8 cellular contexts compared by ENCODE assay signal in the genomic region with DNA sequence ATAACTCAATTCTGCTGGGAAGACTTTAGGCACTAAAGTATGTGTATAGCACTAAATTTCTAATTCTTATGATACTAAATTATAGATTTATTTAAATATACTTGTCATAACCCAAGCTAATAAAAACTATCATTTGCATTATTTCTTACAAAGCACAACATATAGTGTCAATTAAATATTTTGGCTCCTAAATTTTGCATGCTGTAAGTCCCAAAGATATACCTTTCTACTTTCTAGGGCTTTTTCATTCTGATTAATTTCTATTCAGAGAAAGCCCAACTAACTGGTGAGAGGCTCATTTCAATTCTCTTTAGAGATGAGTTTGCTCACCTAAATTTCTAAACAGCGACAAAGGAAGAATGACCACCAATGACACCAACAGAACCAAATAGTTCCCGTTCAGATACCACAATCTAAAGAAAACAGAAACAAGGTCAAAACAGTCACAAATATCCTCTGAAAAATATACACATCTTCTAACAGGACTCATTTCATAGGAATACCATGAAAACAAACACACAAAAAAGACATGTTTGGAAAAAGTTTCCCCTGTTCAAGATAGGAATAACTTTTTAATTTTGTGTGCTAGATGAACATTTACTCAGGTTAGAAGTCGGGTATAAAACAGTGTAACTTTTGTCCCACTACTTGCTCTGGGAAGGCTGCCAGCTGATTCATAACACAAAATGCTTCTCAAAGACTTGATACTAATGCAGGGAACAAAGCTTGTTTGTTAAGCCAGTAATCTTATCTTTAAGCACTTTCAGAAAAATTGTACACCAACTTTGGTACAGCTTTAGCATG. TPM values are rescaled to one million over a fixed set of nuclear protein-coding genes. Genes with fewer than 3 reads are reported as not detected.
DNase-seq lines count a peak whose midpoint lies in the region; ATAC-seq and TF ChIP-seq lines count a peak whose summit lies in the region.

No MANE protein-coding gene starts in this region.

- WGBS in lower leg skin, 2 donors: 27 to 44% methylated on average over 3 of the region's 3 CpGs

- H3K27me3 ChIP-seq in GM23338 (ENCODE audit: insufficient read depth) (no peaks in the 10 kb centered on the region), gastrocnemius medialis (no peaks in the 10 kb centered on the region), BE2C (no peaks in the 10 kb centered on the region)

- H3K27me3 Mint-ChIP-seq in GM23338 (ENCODE audit: insufficient read depth, low read depth, poor library complexity): peaks cover 3% of the 10 kb centered on the region
- H3K27me3 Mint-ChIP-seq in WTC11 (ENCODE audit: low read depth): no peaks in the 10 kb centered on the region

- H3F3A ChIP-seq in GM23338 (replicated peaks; ENCODE audit: low read depth): peaks cover 84% of the 10 kb centered on the region

- peaks cover 98% of the 10 kb centered on the region for H3K36me3 Mint-ChIP-seq in GM23338 (ENCODE audit: low read depth)
- peaks cover 95% of the 10 kb centered on the region for H3K36me3 Mint-ChIP-seq in WTC11

- no peak overlapping the region for H2AFZ ChIP-seq in GM23338

- no peak overlapping the region for H3K4me2 ChIP-seq in GM23338

- DNase-seq in GM23338 (ENCODE audit: low spot score) (no peak), WTC11 (ENCODE audit: low spot score) (no peak), glomerular visceral epithelial cell (ENCODE audit: extremely low spot score) (peak; percentile 54), gastrocnemius medialis (peak; percentile 35 to 38), lower leg skin (ENCODE audit: low spot score in 2 of 2) (no peak), BE2C (no peak), DMS 273 treated with DMSO at 0.1 percent for 48 hours (lab: John Stamatoyannopoulos, UW) (no peak)

- TF ChIP-seq POLR2A in gastrocnemius medialis (IDR thresholded peaks at IDR 0.05) (no peak), lower leg skin (IDR thresholded peaks at IDR 0.05) (no peak)

- H3K4me1 Mint-ChIP-seq in GM23338 (peaks cover 37% of the 10 kb centered on the region), WTC11 (peaks cover 59% of the 10 kb centered on the region)

- peaks cover 75% of the 10 kb centered on the region for H4K20me1 ChIP-seq in GM23338 (replicated peaks; ENCODE audit: insufficient read depth)

- peaks cover 52% of the 10 kb centered on the region for H3K79me2 ChIP-seq in GM23338 (replicated peaks; ENCODE audit: insufficient read depth)

- TF ChIP-seq CTCF in GM23338 (conservative IDR thresholded peaks at IDR 0.05; ENCODE audit: low read depth in 2 of 2) (no peak), WTC11 (IDR thresholded peaks at IDR 0.05) (no peak), gastrocnemius medialis (IDR thresholded peaks at IDR 0.05 in 4 of 5, conservative IDR thresholded peaks at IDR 0.05 in 1 of 5) (no peak), lower leg skin (IDR thresholded peaks at IDR 0.05) (no peak), BE2C (IDR thresholded peaks at IDR 0.05; ENCODE audit: low read depth, low read length) (no peak)

- intact Hi-C loops in gastrocnemius medialis (cut with DNase I; ENCODE audit: low total_unique reads): loop anchor here (5.0 kb wide), 1 partner anchor 252 kb away; no protein-coding TSS in a partner anchor
- intact Hi-C loops in lower leg skin (cut with DNase I; ENCODE audit: low total_unique reads): loop anchor here (5.0 to 10.0 kb wide), 2 partner anchors 210 to 567 kb away; no protein-coding TSS in a partner anchor

- ATAC-seq in GM23338 (no peak), WTC11 (no peak), gastrocnemius medialis (no peak), HG02840 (IDR thresholded peaks at IDR 0.05; ENCODE audit: low FRiP score, unreplicated experiment) (no peak)

- H3K4me3 ChIP-seq in GM23338: no peak overlapping the region
- peak overlapping the region in 3 of 4 donors; percentile 9 to 87 (median 68) for H3K4me3 ChIP-seq in gastrocnemius medialis
- H3K4me3 ChIP-seq in lower leg skin (ENCODE audit: low read depth, poor library complexity, severe bottlenecking): no peak overlapping the region
- H3K4me3 ChIP-seq in BE2C (ENCODE audit: low read depth, low read length): no peak overlapping the region

- in situ Hi-C loops in gastrocnemius medialis (cut with MboI; ENCODE audit: low sequenced_read_pairs in 4 of 4): loop anchor here in 3 of 4 donors (10.0 to 25.0 kb wide), 3 partner anchors 297 to 378 kb away; partner anchors contain the start of gene SCAF11 (in 1 of the 3)

- CTCF ChIA-PET in WTC11 (lab: Charles Lee): no interaction called here

- H3K9me3 ChIP-seq in gastrocnemius medialis (no peaks in the 10 kb centered on the region), BE2C (no peaks in the 10 kb centered on the region)

- H3K4me1 ChIP-seq in GM23338 (ENCODE audit: insufficient read depth) (peaks cover 17% of the 10 kb centered on the region), gastrocnemius medialis (peaks cover 85 to 88% of the 10 kb centered on the region in 2 donors), BE2C (0 out of 2 replicates have a peak, but pooled peaks cover 12% of the 10 kb centered on the region)

- H3K4me3 Mint-ChIP-seq in GM23338 (peak overlapping the region; percentile 6; the same call in 1 of the 3 replicates), WTC11 (peak overlapping the region; percentile 19; the same call in 1 of the 2 replicates)

- H3K27ac ChIP-seq in GM23338 (ENCODE audit: low read depth) (peak overlapping the region; percentile 50; the same call in 1 of the 2 replicates), gastrocnemius medialis (peak overlapping the region; percentile 93 to 97 (median 95))

- H3K9me3 Mint-ChIP-seq in GM23338 (no peaks in the 10 kb centered on the region), WTC11 (no peaks in the 10 kb centered on the region)

- peaks cover 100% of the 10 kb centered on the region for H3K36me3 ChIP-seq in GM23338 (ENCODE audit: insufficient read depth)
- H3K36me3 ChIP-seq in gastrocnemius medialis: peaks cover 16 to 100% of the 10 kb centered on the region in 2 donors
- H3K36me3 ChIP-seq in BE2C: peaks cover 100% of the 10 kb centered on the region

- POLR2A ChIA-PET in WTC11 (lab: Charles Lee): no interaction called here

- no peak overlapping the region; the same call in 1 of the 2 replicates for H3K27ac Mint-ChIP-seq in GM23338
- H3K27ac Mint-ChIP-seq in WTC11: peak overlapping the region; percentile 92

- H3K9me2 ChIP-seq in GM23338 (ENCODE audit: insufficient read depth): no peaks in the 10 kb centered on the region

TF ChIP-seq in WTC11, 78 proteins besides CTCF, POLR2A, EP300 and RAD21:
- TF ChIP-seq, protein P1, sequence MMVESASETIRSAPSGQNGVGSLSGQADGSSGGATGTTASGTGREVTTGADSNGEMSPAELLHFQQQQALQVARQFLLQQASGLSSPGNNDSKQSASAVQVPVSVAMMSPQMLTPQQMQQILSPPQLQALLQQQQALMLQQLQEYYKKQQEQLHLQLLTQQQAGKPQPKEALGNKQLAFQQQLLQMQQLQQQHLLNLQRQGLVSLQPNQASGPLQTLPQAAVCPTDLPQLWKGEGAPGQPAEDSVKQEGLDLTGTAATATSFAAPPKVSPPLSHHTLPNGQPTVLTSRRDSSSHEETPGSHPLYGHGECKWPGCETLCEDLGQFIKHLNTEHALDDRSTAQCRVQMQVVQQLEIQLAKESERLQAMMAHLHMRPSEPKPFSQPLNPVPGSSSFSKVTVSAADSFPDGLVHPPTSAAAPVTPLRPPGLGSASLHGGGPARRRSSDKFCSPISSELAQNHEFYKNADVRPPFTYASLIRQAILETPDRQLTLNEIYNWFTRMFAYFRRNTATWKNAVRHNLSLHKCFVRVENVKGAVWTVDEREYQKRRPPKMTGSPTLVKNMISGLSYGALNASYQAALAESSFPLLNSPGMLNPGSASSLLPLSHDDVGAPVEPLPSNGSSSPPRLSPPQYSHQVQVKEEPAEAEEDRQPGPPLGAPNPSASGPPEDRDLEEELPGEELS (CRISPR knock-in tag; IDR thresholded peaks at IDR 0.05): no peak
- TF ChIP-seq USF2 (CRISPR knock-in tag; IDR thresholded peaks at IDR 0.05): no peak

RNA-seq across cellular contexts. Expression of gene SLC38A2, which starts 7.6 kb away (rescaled TPM):
- 665 and 718 TPM in 2 replicates for total RNA-seq in GM23338 (2014; rRNA removed; shearing (Covaris generic))
- 168 and 181 TPM in 2 replicates for polyA plus RNA-seq in GM23338 (2016; fragmentation: Nextera tagmentation; extraction: Ambion mirVana)
- total RNA-seq in WTC11 (2021) (295 to 381 TPM (median 309 TPM) in 3 replicates), gastrocnemius medialis (100 to 1,000 TPM; 260 to 853 (median 400) TPM), lower leg skin (1,000 to 10,000 TPM in 1 of 4 donors, 100 to 1,000 TPM in 3; 487 to 1,086 (median 587) TPM)
- 70.7 TPM for polyA plus RNA-seq in BE2C (2012; ENCODE audit: insufficient read depth, insufficient read length, low read depth)

Comparison
In these comparisons a context has a peak if more than half of its experiments do, and no peak if none do; other contexts are left out.
1. DNase-seq: peak in glomerular visceral epithelial cell (single experiment) and gastrocnemius medialis (2 of 2); none in GM23338 (single experiment), WTC11 (single experiment), lower leg skin (0 of 2), BE2C (single experiment) and DMS 273 treated with DMSO at 0.1 percent for 48 hours (single experiment).
2. H3K4me3 ChIP-seq: peak in gastrocnemius medialis (3 of 4); none in GM23338 (single experiment), lower leg skin (single experiment) and BE2C (single experiment).